1 cellular context compared by ENCODE assay signal in the genomic region with DNA sequence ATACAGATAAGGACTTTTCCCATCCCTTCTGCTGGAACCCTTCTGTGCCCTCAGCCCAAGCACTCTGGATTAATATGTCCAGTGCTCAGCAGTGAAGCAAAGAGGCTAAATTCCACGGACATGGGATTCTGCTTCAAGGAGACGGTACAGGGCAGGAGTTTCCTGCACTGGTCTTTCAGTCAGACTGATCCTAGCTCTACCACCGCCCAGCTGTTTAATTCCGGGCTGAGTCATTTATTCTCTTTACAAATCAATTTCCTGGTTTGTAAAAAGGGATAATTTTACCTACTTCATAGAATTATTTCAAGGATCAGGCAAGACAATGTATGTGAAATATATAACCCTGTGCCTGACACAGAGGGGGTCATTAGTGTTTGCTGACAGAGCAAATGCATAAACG.
TF ChIP-seq lines count a peak whose summit lies in the region.

No MANE protein-coding gene starts in this region.

TF ChIP-seq in GM23338, 12 proteins besides CTCF, POLR2A, EP300 and RAD21 (continued from another document):
- no peak for TF ChIP-seq POLR2AphosphoS5 (IDR thresholded peaks at IDR 0.05; ENCODE audit: low read depth)
TF ChIP-seq in GM23338: peak in this region for 0.
